ENCODE assay signal across 1 cellular context in genomic region chr19:48249502-48250014, GRCh38.
TF ChIP-seq lines count a peak whose summit lies in the region.

No MANE protein-coding gene starts in this region.

TF ChIP-seq in GM12878, 131 proteins besides CTCF, POLR2A, EP300 and RAD21 (continued from another document and continues in another):
- TF ChIP-seq PRDM15 (CRISPR knock-in tag; IDR thresholded peaks at IDR 0.05) = no peak
- peak; percentile 87 for TF ChIP-seq GABPA (IDR thresholded peaks at IDR 0.05; ENCODE audit: low read depth)
- TF ChIP-seq NFIC (IDR thresholded peaks at IDR 0.05; ENCODE audit: low read depth, low read length) = peak; percentile 38; the same call in 1 of the 2 replicates
- TF ChIP-seq RBBP5 (conservative IDR thresholded peaks at IDR 0.05) = no peak
- no peak for TF ChIP-seq TARDBP (IDR thresholded peaks at IDR 0.05; ENCODE audit: borderline replicate concordance)
- TF ChIP-seq, protein P1, sequence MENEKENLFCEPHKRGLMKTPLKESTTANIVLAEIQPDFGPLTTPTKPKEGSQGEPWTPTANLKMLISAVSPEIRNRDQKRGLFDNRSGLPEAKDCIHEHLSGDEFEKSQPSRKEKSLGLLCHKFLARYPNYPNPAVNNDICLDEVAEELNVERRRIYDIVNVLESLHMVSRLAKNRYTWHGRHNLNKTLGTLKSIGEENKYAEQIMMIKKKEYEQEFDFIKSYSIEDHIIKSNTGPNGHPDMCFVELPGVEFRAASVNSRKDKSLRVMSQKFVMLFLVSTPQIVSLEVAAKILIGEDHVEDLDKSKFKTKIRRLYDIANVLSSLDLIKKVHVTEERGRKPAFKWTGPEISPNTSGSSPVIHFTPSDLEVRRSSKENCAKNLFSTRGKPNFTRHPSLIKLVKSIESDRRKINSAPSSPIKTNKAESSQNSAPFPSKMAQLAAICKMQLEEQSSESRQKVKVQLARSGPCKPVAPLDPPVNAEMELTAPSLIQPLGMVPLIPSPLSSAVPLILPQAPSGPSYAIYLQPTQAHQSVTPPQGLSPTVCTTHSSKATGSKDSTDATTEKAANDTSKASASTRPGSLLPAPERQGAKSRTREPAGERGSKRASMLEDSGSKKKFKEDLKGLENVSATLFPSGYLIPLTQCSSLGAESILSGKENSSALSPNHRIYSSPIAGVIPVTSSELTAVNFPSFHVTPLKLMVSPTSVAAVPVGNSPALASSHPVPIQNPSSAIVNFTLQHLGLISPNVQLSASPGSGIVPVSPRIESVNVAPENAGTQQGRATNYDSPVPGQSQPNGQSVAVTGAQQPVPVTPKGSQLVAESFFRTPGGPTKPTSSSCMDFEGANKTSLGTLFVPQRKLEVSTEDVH (IDR thresholded peaks at IDR 0.05; ENCODE audit: low read depth, partially characterized antibody) = no peak
- peak; percentile 19; the same call in 1 of the 2 replicates for TF ChIP-seq CREM (IDR thresholded peaks at IDR 0.05; ENCODE audit: low read depth)
- TF ChIP-seq, protein P2, sequence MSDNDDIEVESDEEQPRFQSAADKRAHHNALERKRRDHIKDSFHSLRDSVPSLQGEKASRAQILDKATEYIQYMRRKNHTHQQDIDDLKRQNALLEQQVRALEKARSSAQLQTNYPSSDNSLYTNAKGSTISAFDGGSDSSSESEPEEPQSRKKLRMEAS (IDR thresholded peaks at IDR 0.05; ENCODE audit: low read depth, low read length) = peak; percentile 74
- no peak for TF ChIP-seq HSF1 (IDR thresholded peaks at IDR 0.05; ENCODE audit: low read depth, low read length)
- TF ChIP-seq ZNF384 (IDR thresholded peaks at IDR 0.05; ENCODE audit: borderline replicate concordance, low read depth, low read length) = no peak
- TF ChIP-seq ZNF622 (IDR thresholded peaks at IDR 0.05) = no peak
- peak; percentile 72 for TF ChIP-seq IKZF1 (conservative IDR thresholded peaks at IDR 0.05)
- TF ChIP-seq, protein P3, sequence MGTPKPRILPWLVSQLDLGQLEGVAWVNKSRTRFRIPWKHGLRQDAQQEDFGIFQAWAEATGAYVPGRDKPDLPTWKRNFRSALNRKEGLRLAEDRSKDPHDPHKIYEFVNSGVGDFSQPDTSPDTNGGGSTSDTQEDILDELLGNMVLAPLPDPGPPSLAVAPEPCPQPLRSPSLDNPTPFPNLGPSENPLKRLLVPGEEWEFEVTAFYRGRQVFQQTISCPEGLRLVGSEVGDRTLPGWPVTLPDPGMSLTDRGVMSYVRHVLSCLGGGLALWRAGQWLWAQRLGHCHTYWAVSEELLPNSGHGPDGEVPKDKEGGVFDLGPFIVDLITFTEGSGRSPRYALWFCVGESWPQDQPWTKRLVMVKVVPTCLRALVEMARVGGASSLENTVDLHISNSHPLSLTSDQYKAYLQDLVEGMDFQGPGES (IDR thresholded peaks at IDR 0.05) = no peak
- TF ChIP-seq SIX5 (IDR thresholded peaks at IDR 0.05; ENCODE audit: low read depth, low read length, severe bottlenecking) = no peak
- 0 out of 2 replicates have a peak, but pooled peaks have one; percentile 40 for TF ChIP-seq CREB1 (IDR thresholded peaks at IDR 0.05; ENCODE audit: low read depth)
- no peak for TF ChIP-seq KDM1A (IDR thresholded peaks at IDR 0.05; ENCODE audit: borderline replicate concordance)
- no peak for TF ChIP-seq MYC (IDR thresholded peaks at IDR 0.05; ENCODE audit: insufficient read depth, insufficient read length, insufficient replicate concordance, low read length, severe bottlenecking)
- no peak for TF ChIP-seq FOXK2 (IDR thresholded peaks at IDR 0.05)
- peak; percentile 68; the same call in 2 of the 3 replicates for TF ChIP-seq POU2F2 (IDR thresholded peaks at IDR 0.05; ENCODE audit: borderline replicate concordance, low read depth, low read length)
- no peak for TF ChIP-seq SUPT20H (IDR thresholded peaks at IDR 0.05; ENCODE audit: borderline replicate concordance, control insufficient read depth, low read depth, low read length)
- 0 out of 2 replicates have a peak, but pooled peaks have one; percentile 49 for TF ChIP-seq TCF12 (IDR thresholded peaks at IDR 0.05; ENCODE audit: low read depth, low read length)
- TF ChIP-seq ZBED1 (IDR thresholded peaks at IDR 0.05; ENCODE audit: borderline replicate concordance) = peak; percentile 21; the same call in 1 of the 2 replicates
- TF ChIP-seq ETV6 (conservative IDR thresholded peaks at IDR 0.05 in 1 of 2, IDR thresholded peaks at IDR 0.05 in 1 of 2; ENCODE audit: borderline replicate concordance in 1 of 2, low read depth in 1 of 2) = peak in 1 of 2 experiments; percentile 82; a peak in 2 of 4 replicates
- TF ChIP-seq, protein P4, sequence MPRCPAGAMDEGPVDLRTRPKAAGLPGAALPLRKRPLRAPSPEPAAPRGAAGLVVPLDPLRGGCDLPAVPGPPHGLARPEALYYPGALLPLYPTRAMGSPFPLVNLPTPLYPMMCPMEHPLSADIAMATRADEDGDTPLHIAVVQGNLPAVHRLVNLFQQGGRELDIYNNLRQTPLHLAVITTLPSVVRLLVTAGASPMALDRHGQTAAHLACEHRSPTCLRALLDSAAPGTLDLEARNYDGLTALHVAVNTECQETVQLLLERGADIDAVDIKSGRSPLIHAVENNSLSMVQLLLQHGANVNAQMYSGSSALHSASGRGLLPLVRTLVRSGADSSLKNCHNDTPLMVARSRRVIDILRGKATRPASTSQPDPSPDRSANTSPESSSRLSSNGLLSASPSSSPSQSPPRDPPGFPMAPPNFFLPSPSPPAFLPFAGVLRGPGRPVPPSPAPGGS (IDR thresholded peaks at IDR 0.05; ENCODE audit: borderline replicate concordance, insufficient read depth, low read depth, low read length, poor library complexity, severe bottlenecking) = no peak
- no peak for TF ChIP-seq USF1 (IDR thresholded peaks at IDR 0.05; ENCODE audit: borderline replicate concordance, extremely low read length, insufficient read depth, low read depth, low read length)
- TF ChIP-seq JUNB (IDR thresholded peaks at IDR 0.05) = peak; percentile 52; the same call in 1 of the 2 replicates
- peak; percentile 52; the same call in 1 of the 2 replicates for TF ChIP-seq SPI1 (IDR thresholded peaks at IDR 0.05; ENCODE audit: borderline replicate concordance, insufficient read depth, low read depth, low read length)
- TF ChIP-seq NR2C1 (IDR thresholded peaks at IDR 0.05) = no peak
- TF ChIP-seq, protein P5, sequence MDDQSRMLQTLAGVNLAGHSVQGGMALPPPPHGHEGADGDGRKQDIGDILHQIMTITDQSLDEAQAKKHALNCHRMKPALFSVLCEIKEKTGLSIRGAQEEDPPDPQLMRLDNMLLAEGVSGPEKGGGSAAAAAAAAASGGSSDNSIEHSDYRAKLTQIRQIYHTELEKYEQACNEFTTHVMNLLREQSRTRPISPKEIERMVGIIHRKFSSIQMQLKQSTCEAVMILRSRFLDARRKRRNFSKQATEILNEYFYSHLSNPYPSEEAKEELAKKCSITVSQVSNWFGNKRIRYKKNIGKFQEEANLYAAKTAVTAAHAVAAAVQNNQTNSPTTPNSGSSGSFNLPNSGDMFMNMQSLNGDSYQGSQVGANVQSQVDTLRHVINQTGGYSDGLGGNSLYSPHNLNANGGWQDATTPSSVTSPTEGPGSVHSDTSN (IDR thresholded peaks at IDR 0.05; ENCODE audit: insufficient replicate concordance, low read depth, low read length) = no peak
- peak; percentile 47; the same call in 1 of the 2 replicates for TF ChIP-seq RAD51 (IDR thresholded peaks at IDR 0.05)
- TF ChIP-seq ZZZ3 (IDR thresholded peaks at IDR 0.05; ENCODE audit: control insufficient read depth, insufficient read length, low read depth) = no peak
- peak in 1 of 2 experiments; percentile 54; a peak in 1 of 4 replicates for TF ChIP-seq BHLHE40 (IDR thresholded peaks at IDR 0.05; ENCODE audit: borderline replicate concordance in 1 of 2, low read depth in 2 of 2, low read length in 1 of 2)
- peak; percentile 33 for TF ChIP-seq MEF2B (IDR thresholded peaks at IDR 0.05; ENCODE audit: partially characterized antibody, poor library complexity, severe bottlenecking)
- no peak for TF ChIP-seq ESRRA (IDR thresholded peaks at IDR 0.05; ENCODE audit: low read length)
- TF ChIP-seq, protein P6, sequence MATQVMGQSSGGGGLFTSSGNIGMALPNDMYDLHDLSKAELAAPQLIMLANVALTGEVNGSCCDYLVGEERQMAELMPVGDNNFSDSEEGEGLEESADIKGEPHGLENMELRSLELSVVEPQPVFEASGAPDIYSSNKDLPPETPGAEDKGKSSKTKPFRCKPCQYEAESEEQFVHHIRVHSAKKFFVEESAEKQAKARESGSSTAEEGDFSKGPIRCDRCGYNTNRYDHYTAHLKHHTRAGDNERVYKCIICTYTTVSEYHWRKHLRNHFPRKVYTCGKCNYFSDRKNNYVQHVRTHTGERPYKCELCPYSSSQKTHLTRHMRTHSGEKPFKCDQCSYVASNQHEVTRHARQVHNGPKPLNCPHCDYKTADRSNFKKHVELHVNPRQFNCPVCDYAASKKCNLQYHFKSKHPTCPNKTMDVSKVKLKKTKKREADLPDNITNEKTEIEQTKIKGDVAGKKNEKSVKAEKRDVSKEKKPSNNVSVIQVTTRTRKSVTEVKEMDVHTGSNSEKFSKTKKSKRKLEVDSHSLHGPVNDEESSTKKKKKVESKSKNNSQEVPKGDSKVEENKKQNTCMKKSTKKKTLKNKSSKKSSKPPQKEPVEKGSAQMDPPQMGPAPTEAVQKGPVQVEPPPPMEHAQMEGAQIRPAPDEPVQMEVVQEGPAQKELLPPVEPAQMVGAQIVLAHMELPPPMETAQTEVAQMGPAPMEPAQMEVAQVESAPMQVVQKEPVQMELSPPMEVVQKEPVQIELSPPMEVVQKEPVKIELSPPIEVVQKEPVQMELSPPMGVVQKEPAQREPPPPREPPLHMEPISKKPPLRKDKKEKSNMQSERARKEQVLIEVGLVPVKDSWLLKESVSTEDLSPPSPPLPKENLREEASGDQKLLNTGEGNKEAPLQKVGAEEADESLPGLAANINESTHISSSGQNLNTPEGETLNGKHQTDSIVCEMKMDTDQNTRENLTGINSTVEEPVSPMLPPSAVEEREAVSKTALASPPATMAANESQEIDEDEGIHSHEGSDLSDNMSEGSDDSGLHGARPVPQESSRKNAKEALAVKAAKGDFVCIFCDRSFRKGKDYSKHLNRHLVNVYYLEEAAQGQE (IDR thresholded peaks at IDR 0.05; ENCODE audit: low read depth, low read length) = no peak
